In genomic region chr18:58970943-58971799, GRCh38 we compare ENCODE assay signal across 12 cellular contexts.
DNase-seq lines count a peak whose midpoint lies in the region; ATAC-seq, FAIRE-seq and TF ChIP-seq lines count a peak whose summit lies in the region.
"Had no signal": no experiment of that assay in that cellular context is flagged by ENCODE, and none has a peak within 500 bp of the region (broad histone marks: within the 10 kb centered on the region; RNA-seq: fewer than 3 reads in every experiment).

No MANE protein-coding gene starts in this region.

- peaks cover 4% of the 10 kb centered on the region for H3K79me2 ChIP-seq in GM12878 (ENCODE audit: control insufficient read depth, insufficient read depth, low read length)

- SMC1A ChIA-PET in GM12878 (lab: Charles Lee; ENCODE audit: uncharacterized antibody, unreplicated experiment): interaction anchor here (1.0 to 7.0 kb wide), 6 partner anchors 10 to 437 kb away, joined by 3 to 31 read pairs (median 4); no protein-coding TSS in a partner anchor

- RAD21 ChIA-PET in GM12878 (lab: Charles Lee; ENCODE audit: unreplicated experiment): interaction anchor here (0.6 to 1.2 kb wide), 4 partner anchors 63 to 300 kb away, joined by 3 to 4 read pairs (median 3); partner anchors contain the start of gene MALT1

- no peak overlapping the region for H3K4me3 Mint-ChIP-seq in naive thymus-derived CD8-positive, alpha-beta T cell

- H3K9me3 ChIP-seq in GM12878 (replicated peaks; ENCODE audit: control insufficient read depth, insufficient read depth, low read length) (no peaks in the 10 kb centered on the region), stomach (no peaks in the 10 kb centered on the region)
- H3K9me3 ChIP-seq: pancreas had no signal

- H3K36me3 Mint-ChIP-seq in naive thymus-derived CD8-positive, alpha-beta T cell: no peaks in the 10 kb centered on the region

- TF ChIP-seq POLR2A in GM12878 (IDR thresholded peaks at IDR 0.05; ENCODE audit: low read depth, low read length): no peak
- no peak for TF ChIP-seq POLR2A in stomach (IDR thresholded peaks at IDR 0.05)

- no peak overlapping the region for H3K27ac Mint-ChIP-seq in naive thymus-derived CD8-positive, alpha-beta T cell

- DNase-seq in GM12878 (ENCODE audit: low read depth, low spot score): peak; percentile 76
- no peak for DNase-seq in NCI-H2029 treated with DMSO at 0.1 percent for 48 hours (lab: John Stamatoyannopoulos, UW)
- no peak for DNase-seq in stomach
- DNase-seq in naive thymus-derived CD8-positive, alpha-beta T cell: no peak
- no peak for DNase-seq in DMS53 (lab: John Stamatoyannopoulos, UW)
- DNase-seq: NCI-H1436 treated with DMSO at 0.1 percent for 48 hours, pancreas had no signal

- H4K20me1 ChIP-seq in GM12878 (ENCODE audit: control insufficient read depth, insufficient read depth): no peaks in the 10 kb centered on the region

- in situ Hi-C loops in GM12878 (cut with MboI): no loop called here

- 10% methylated on average over 14 of the region's 14 CpGs for WGBS in GM12878 (ENCODE audit: insufficient coverage, insufficient replicate concordance, low lambda C conversion rate, missing lambda C conversion rate)
- 82 to 92% (median 89%) methylated on average over 14 of the region's 14 CpGs for WGBS in stomach, 5 donors

- H3K27me3 ChIP-seq in GM12878 (replicated peaks in 1 of 2; ENCODE audit: control insufficient read depth in 2 of 2, insufficient read depth in 2 of 2, low read length in 1 of 2) (no peaks in the 10 kb centered on the region), stomach (no peaks in the 10 kb centered on the region)
- H3K27me3 ChIP-seq: pancreas had no signal

- H3K4me1 ChIP-seq in GM12878 (ENCODE audit: control insufficient read depth, insufficient read depth, low read length) (peaks cover 44% of the 10 kb centered on the region), stomach (peaks cover 0 to 20% (median 11%) of the 10 kb centered on the region in 4 donors)
- H3K4me1 ChIP-seq: pancreas had no signal

- TF ChIP-seq EP300 in GM12878 (IDR thresholded peaks at IDR 0.05; ENCODE audit: borderline replicate concordance in 1 of 2, control insufficient read depth in 1 of 2, low read depth in 2 of 2, low read length in 2 of 2): no peak; a peak in 2 of 4 replicates
- no peak for TF ChIP-seq EP300 in stomach (IDR thresholded peaks at IDR 0.05)

- H3K9me3 Mint-ChIP-seq in naive thymus-derived CD8-positive, alpha-beta T cell: no peaks in the 10 kb centered on the region

- peak overlapping the region; percentile 40; the same call in 1 of the 2 replicates for H2AFZ ChIP-seq in GM12878 (ENCODE audit: control insufficient read depth, low read depth, low read length)

- ATAC-seq in GM18502 (IDR thresholded peaks at IDR 0.05; ENCODE audit: poor library complexity, unreplicated experiment) (peak; percentile 84), GM21515 (IDR thresholded peaks at IDR 0.05; ENCODE audit: unreplicated experiment) (peak; percentile 71), HG03135 (IDR thresholded peaks at IDR 0.05; ENCODE audit: unreplicated experiment) (peak; percentile 83), GM12878 (peak; percentile 88)
- no peak for ATAC-seq in naive thymus-derived CD8-positive, alpha-beta T cell
- ATAC-seq: pancreas had no signal

- TF ChIP-seq CTCF in GM12878 (IDR thresholded peaks at IDR 0.05 in 2 of 3, conservative IDR thresholded peaks at IDR 0.05 in 1 of 3; ENCODE audit: control insufficient read depth in 2 of 3, extremely low read depth in 1 of 3, insufficient read depth in 1 of 3, low read depth in 3 of 3, low read length in 3 of 3) (no peak), stomach (IDR thresholded peaks at IDR 0.05) (no peak)

- intact Hi-C loops in GM12878 (cut with micrococcal nuclease; ENCODE audit: unreplicated experiment) (loop anchor here (1.0 to 5.0 kb wide), 2 partner anchors 20 to 171 kb away; no protein-coding TSS in a partner anchor), stomach (cut with DNase I; ENCODE audit: low total_unique reads) (no loop called here)

- FAIRE-seq in GM12878 (lab: Jason Lieb, UNC): no peak
- FAIRE-seq: endometrium, pancreas had no signal

- peak overlapping the region; percentile 64 for H3K4me2 ChIP-seq in GM12878 (ENCODE audit: control insufficient read depth, insufficient read depth)

- CTCF ChIA-PET in GM12878 (lab: Yijun Ruan, JAX): interaction anchor here (1.1 kb wide), 1 partner anchor 85 kb away, joined by 5 read pairs; no protein-coding TSS in a partner anchor

- POLR2A ChIA-PET in GM12878 (lab: Charles Lee): interaction anchor here (0.8 to 1.0 kb wide), 2 partner anchors 9 to 12 kb away, joined by 3 read pairs; no protein-coding TSS in a partner anchor
- POLR2A ChIA-PET in naive thymus-derived CD8-positive, alpha-beta T cell (lab: Charles Lee): no interaction called here

- H3K4me3 ChIP-seq in GM12878 (no peak overlapping the region; the same call in 1 of the 2 replicates), stomach (no peak overlapping the region)
- H3K4me3 ChIP-seq: pancreas had no signal

- no TSS peak for BruUV-seq in GM12878 (replicated peaks; lab: Mats Ljungman, UMichigan)

- peak overlapping the region; percentile 67 for H3K27ac ChIP-seq in GM12878 (ENCODE audit: control insufficient read depth, insufficient read depth)
- H3K27ac ChIP-seq in stomach: peak overlapping the region in 1 of 5 donors; percentile 3
- H3K27ac ChIP-seq: C4-2B, pancreas had no signal

- TF ChIP-seq RAD21 in GM12878 (IDR thresholded peaks at IDR 0.05; ENCODE audit: insufficient read depth, low read depth, low read length): no peak

- peaks cover 7 to 48% (median 28%) of the 10 kb centered on the region in 5 donors for H3K27me3 Mint-ChIP-seq in naive thymus-derived CD8-positive, alpha-beta T cell

- H3K9ac ChIP-seq in GM12878 (ENCODE audit: control insufficient read depth, insufficient read depth, low read length): peak overlapping the region; percentile 3; the same call in 1 of the 2 replicates

- H3K4me1 Mint-ChIP-seq in naive thymus-derived CD8-positive, alpha-beta T cell: peaks cover 0 to 14% (median 0%) of the 10 kb centered on the region in 4 donors

- no peaks in the 10 kb centered on the region for H3K36me3 ChIP-seq in GM12878 (ENCODE audit: control insufficient read depth in 2 of 2, insufficient read depth in 2 of 2, low read length in 1 of 2)
- H3K36me3 ChIP-seq in stomach: peaks cover 0 to 38% (median 0%) of the 10 kb centered on the region in 4 donors
- H3K36me3 ChIP-seq: pancreas had no signal

TF ChIP-seq in GM12878, 131 proteins besides CTCF, POLR2A, EP300 and RAD21 (continues in another document):
- TF ChIP-seq CHD2 (IDR thresholded peaks at IDR 0.05; ENCODE audit: borderline replicate concordance, low read depth, low read length) (no peak), SRF (IDR thresholded peaks at IDR 0.05; ENCODE audit: low read depth in 2 of 2, low read length in 2 of 2) (no peak), ZNF384 (IDR thresholded peaks at IDR 0.05; ENCODE audit: borderline replicate concordance, low read depth, low read length) (no peak), TCF12 (IDR thresholded peaks at IDR 0.05; ENCODE audit: low read depth, low read length) (0 out of 2 replicates have a peak, but pooled peaks have one; percentile 22), MXI1 (IDR thresholded peaks at IDR 0.05; ENCODE audit: low read depth, low read length) (0 out of 2 replicates have a peak, but pooled peaks have one; percentile 41), EGR1 (IDR thresholded peaks at IDR 0.05; ENCODE audit: borderline replicate concordance in 1 of 2, low read depth in 2 of 2, low read length in 2 of 2) (no peak), SPI1 (IDR thresholded peaks at IDR 0.05; ENCODE audit: borderline replicate concordance, insufficient read depth, low read depth, low read length) (no peak), NFIC (IDR thresholded peaks at IDR 0.05; ENCODE audit: low read depth, low read length) (peak; percentile 56; the same call in 1 of the 2 replicates), SMAD1 (IDR thresholded peaks at IDR 0.05; ENCODE audit: low read depth, partially characterized antibody) (no peak), NRF1 (conservative IDR thresholded peaks at IDR 0.05; ENCODE audit: low read depth, low read length) (no peak), IKZF1 (conservative IDR thresholded peaks at IDR 0.05) (0 out of 2 replicates have a peak, but pooled peaks have one; percentile 1), RELA (IDR thresholded peaks at IDR 0.05; ENCODE audit: borderline replicate concordance, partially characterized antibody) (peak; percentile 41), FOXM1 (IDR thresholded peaks at IDR 0.05; ENCODE audit: low read depth, low read length) (peak; percentile 14; the same call in 1 of the 2 replicates), CBX5 (IDR thresholded peaks at IDR 0.05; ENCODE audit: low read depth) (0 out of 2 replicates have a peak, but pooled peaks have one; percentile 38), MAX (IDR thresholded peaks at IDR 0.05; ENCODE audit: low read depth, low read length) (no peak), NR2F1 (conservative IDR thresholded peaks at IDR 0.05) (no peak), RAD51 (IDR thresholded peaks at IDR 0.05) (peak; percentile 89)

Comparison
In these comparisons a context has a peak if more than half of its experiments do, and no peak if none do; other contexts are left out.
1. ATAC-seq: peak in GM18502 (single experiment), GM21515 (single experiment), HG03135 (single experiment) and GM12878 (single experiment); none in naive thymus-derived CD8-positive, alpha-beta T cell (0 of 2).